12 cellular contexts compared by ENCODE assay signal in genomic region chr20:57130160-57130772, GRCh38.
"Had no signal": no experiment of that assay in that cellular context is flagged by ENCODE, and none has a peak within 500 bp of the region (broad histone marks: within the 10 kb centered on the region; RNA-seq: fewer than 3 reads in every experiment).

No MANE protein-coding gene starts in this region.

- H3K9me3 ChIP-seq: gastrocnemius medialis, heart left ventricle, mucosa of descending colon, tibial artery, uterus had no signal

- ATAC-seq: effector memory CD8-positive, alpha-beta T cell; gastrocnemius medialis; heart left ventricle; mucosa of descending colon; naive thymus-derived CD4-positive, alpha-beta T cell; stimulated activated naive B cell treated with anti-CD40 and anti-IgM and Interleukin-4, amounts not matched to agents 10 μg/mL and 1 μg/mL and 100 μg/mL, for 72 hours had no signal

- H3K4me1 ChIP-seq: gastrocnemius medialis, tibial artery, uterus had no signal

- H3K4me3 ChIP-seq: gastrocnemius medialis, heart left ventricle, mucosa of descending colon, tibial artery, uterus had no signal

- H3K27me3 ChIP-seq: gastrocnemius medialis, uterus had no signal

- H3K36me3 ChIP-seq: gastrocnemius medialis, heart left ventricle, tibial artery, uterus had no signal

- DNase-seq: activated CD4-positive, alpha-beta T cell treated with anti-CD3 and anti-CD28 coated beads, Interleukin-2, amount 50 U/mL, for 1 hour; activated naive CD8-positive, alpha-beta T cell treated with anti-CD3 and anti-CD28 coated beads for 36 hours; cerebellar nuclear complex; effector memory CD8-positive, alpha-beta T cell; gastrocnemius medialis; heart left ventricle; mucosa of descending colon; naive thymus-derived CD4-positive, alpha-beta T cell; stimulated activated CD4-positive, alpha-beta T cell treated with anti-CD3 and anti-CD28 coated beads, Interleukin-2, amount 100 ng/mL, for 48 hours; stimulated activated naive B cell treated with anti-CD40 and anti-IgM and Interleukin-4, amounts not matched to agents 10 μg/mL and 1 μg/mL and 100 μg/mL, for 72 hours; uterus had no signal

- H3K27ac ChIP-seq: gastrocnemius medialis, heart left ventricle, tibial artery, uterus had no signal
